Comparison of ENCODE assay signal across 27 cellular contexts in genomic region chr14:41297961-41298690, GRCh38.
"Had no signal": no experiment of that assay in that cellular context is flagged by ENCODE, and none has a peak within 500 bp of the region (broad histone marks: within the 10 kb centered on the region; RNA-seq: fewer than 3 reads in every experiment).

No MANE protein-coding gene starts in this region.

- H3K27ac ChIP-seq: cardiac muscle cell, esophagus muscularis mucosa, foreskin keratinocyte, parathyroid adenoma, sigmoid colon, spleen, transverse colon, uterus had no signal

- H3K27me3 Mint-ChIP-seq: activated CD4-positive, alpha-beta T cell treated with anti-CD3 and anti-CD28 coated beads, Interleukin-2, amount 10 ng/mL, durations not matched to agents 7 days and 5 days; T-cell had no signal

- H3K27ac Mint-ChIP-seq: activated CD4-positive, alpha-beta T cell treated with anti-CD3 and anti-CD28 coated beads, Interleukin-2, amount 10 ng/mL, durations not matched to agents 7 days and 5 days; nephron; T-cell had no signal

- DNase-seq: activated CD4-positive, alpha-beta T cell treated with anti-CD3 and anti-CD28 coated beads, Interleukin-2, amount 10 ng/mL, durations not matched to agents 7 days and 5 days; activated CD8-positive, alpha-beta memory T cell treated with anti-CD3 and anti-CD28 coated beads, Interleukin-2, amount 50 U/mL, for 4 hours; activated effector memory CD4-positive, alpha-beta T cell treated with anti-CD3 and anti-CD28 coated beads, Interleukin-2, amount 50 U/mL, for 16 hours; activated naive CD4-positive, alpha-beta T cell treated with anti-CD3 and anti-CD28 coated beads, Interleukin-2, amount 50 U/mL, for 16 hours; activated T-cell treated with anti-CD3 and anti-CD28 coated beads, Interleukin-2, amount 50 U/mL, for 48 hours; dermis blood vessel endothelial cell; effector memory CD4-positive, alpha-beta T cell; foreskin keratinocyte; glutamatergic neuron; hypothalamus; kidney; midbrain; sigmoid colon; spleen; stimulated activated CD4-positive, alpha-beta T cell treated with anti-CD3 and anti-CD28 coated beads, Interleukin-1b, Interleukin-23, amount 100 ng/mL, for 48 hours; stimulated activated CD8-positive, alpha-beta memory T cell treated with anti-CD3 and anti-CD28 coated beads, Interleukin-4, amount 100 ng/mL, for 48 hours; stimulated activated naive CD4-positive, alpha-beta T cell treated with Interleukin-2 at 50 U/mL for 16 hours; substantia nigra; T-cell; transverse colon; uterus had no signal

- H3K79me2 ChIP-seq: parathyroid adenoma had no signal

- H3K36me3 ChIP-seq: cardiac muscle cell, esophagus muscularis mucosa, sigmoid colon, spleen, transverse colon, uterus had no signal

- H3K4me1 Mint-ChIP-seq: activated CD4-positive, alpha-beta T cell treated with anti-CD3 and anti-CD28 coated beads, Interleukin-2, amount 10 ng/mL, durations not matched to agents 7 days and 5 days; nephron; T-cell had no signal

- H3K36me3 Mint-ChIP-seq: T-cell had no signal

- H2AFZ ChIP-seq: parathyroid adenoma had no signal

- ATAC-seq: foreskin keratinocyte, left lobe of liver, T-cell had no signal

- H3K4me1 ChIP-seq: esophagus muscularis mucosa, foreskin keratinocyte, parathyroid adenoma, sigmoid colon, spleen, transverse colon, uterus had no signal

- H3K27me3 ChIP-seq: cardiac muscle cell, esophagus muscularis mucosa, foreskin keratinocyte, sigmoid colon, spleen, transverse colon, uterus had no signal

- H3K4me3 ChIP-seq: cardiac muscle cell, esophagus muscularis mucosa, lung, sigmoid colon, spleen, transverse colon, uterus had no signal

- H3K4me3 Mint-ChIP-seq: activated CD4-positive, alpha-beta T cell treated with anti-CD3 and anti-CD28 coated beads, Interleukin-2, amount 10 ng/mL, durations not matched to agents 7 days and 5 days; nephron; T-cell had no signal

- H3K9me3 ChIP-seq: esophagus muscularis mucosa, sigmoid colon, spleen, transverse colon, uterus had no signal

- H3K9me3 Mint-ChIP-seq: activated CD4-positive, alpha-beta T cell treated with anti-CD3 and anti-CD28 coated beads, Interleukin-2, amount 10 ng/mL, durations not matched to agents 7 days and 5 days; nephron had no signal
